8 cellular contexts compared by ENCODE assay signal in genomic region chr5:147403659-147404640, GRCh38.
A peak's percentile ranks its signal among the peaks of the same experiment; 100 is the strongest.
DNase-seq lines count a peak whose midpoint lies in the region; ATAC-seq and TF ChIP-seq lines count a peak whose summit lies in the region.

No MANE protein-coding gene starts in this region.

- H3K36me3 ChIP-seq in ectodermal cell (ENCODE audit: control insufficient read depth, insufficient read depth, low read length), result peaks cover 60% of the 10 kb centered on the region

- no peak for TF ChIP-seq CTCF in GM13977 (IDR thresholded peaks at IDR 0.05; ENCODE audit: extremely low read depth, insufficient read depth, missing control alignments)

- H3K4me1 ChIP-seq in ectodermal cell (ENCODE audit: control insufficient read depth, insufficient read depth, low read length), result no peaks in the 10 kb centered on the region

- in situ Hi-C loops in GM13977 (cut with MboI; ENCODE audit: low pct_unique_long_range_greater_than_20kb, low sequenced_read_pairs, unreplicated experiment), result no loop called here

- H3K27me3 ChIP-seq in ectodermal cell (ENCODE audit: control insufficient read depth, insufficient read depth, low read length, poor library complexity, severe bottlenecking), result no peaks in the 10 kb centered on the region

- H3K4me3 ChIP-seq in ectodermal cell (ENCODE audit: insufficient read depth, low read depth, low read length), result no peak overlapping the region

- H3K27ac ChIP-seq in ectodermal cell (ENCODE audit: insufficient read depth, low read depth, low read length, poor library complexity, severe bottlenecking), result peak overlapping the region; percentile 20

- DNase-seq in GM13977 (ENCODE audit: low spot score) (peak; percentile 69), MV-4-11 (lab: John Stamatoyannopoulos, UW) (peak; percentile 98), occipital lobe (lab: John Stamatoyannopoulos, UW) (peak; percentile 15), OCI-M2 (lab: John Stamatoyannopoulos, UW; ENCODE audit: unreplicated experiment) (no peak), NCI-H748 treated with DMSO at 0.1 percent for 48 hours (lab: John Stamatoyannopoulos, UW) (no peak)
- no peak for DNase-seq in stimulated activated CD4-positive, alpha-beta T cell treated with anti-CD3 and anti-CD28 coated beads, Interleukin-12 subunit alpha, Interleukin-12 subunit beta, amount 100 ng/mL, for 4 hours

- peak; percentile 88 for ATAC-seq in HG02571 (IDR thresholded peaks at IDR 0.05; ENCODE audit: unreplicated experiment)

- H3K9me3 ChIP-seq in ectodermal cell (ENCODE audit: control insufficient read depth, low read length), result no peaks in the 10 kb centered on the region

- WGBS in ectodermal cell, 2 experiments, result 92 to 93% methylated on average over 15 of the region's 15 CpGs

Comparison
In these comparisons a context has a peak if more than half of its experiments do, and no peak if none do; other contexts are left out.
1. DNase-seq: peak in GM13977 (single experiment), MV-4-11 (single experiment) and occipital lobe (single experiment); none in stimulated activated CD4-positive, alpha-beta T cell treated with anti-CD3 and anti-CD28 coated beads, Interleukin-12 subunit alpha, Interleukin-12 subunit beta, amount 100 ng/mL, for 4 hours (single experiment), OCI-M2 (single experiment) and NCI-H748 treated with DMSO at 0.1 percent for 48 hours (single experiment).